In the genomic region with DNA sequence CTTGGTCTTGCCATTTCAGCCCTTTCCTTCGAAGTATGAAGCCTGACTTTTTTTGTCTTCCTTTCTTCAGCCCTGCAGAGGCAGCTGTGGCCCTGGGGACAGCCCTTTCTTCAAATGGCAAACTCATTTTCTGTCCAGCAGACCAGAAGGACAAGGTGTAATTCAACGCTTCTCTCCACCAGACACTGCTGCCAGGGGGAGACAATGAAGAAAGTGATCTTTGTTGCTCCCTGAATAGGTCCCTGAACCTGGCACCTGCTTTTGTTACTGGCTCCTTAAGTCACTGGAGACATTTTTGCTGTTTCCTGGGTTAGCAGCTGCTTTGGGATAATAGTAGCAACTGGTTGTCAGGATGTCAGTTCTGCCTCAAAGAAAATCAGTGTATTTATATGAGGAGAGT, we compare ENCODE assay signal across 18 cellular contexts. TPM values are rescaled to one million over a fixed set of nuclear protein-coding genes. Genes with fewer than 3 reads are reported as not detected.
DNase-seq lines count a peak whose midpoint lies in the region; ATAC-seq and TF ChIP-seq lines count a peak whose summit lies in the region.
"Had no signal": no experiment of that assay in that cellular context is flagged by ENCODE, and none has a peak within 500 bp of the region (broad histone marks: within the 10 kb centered on the region; RNA-seq: fewer than 3 reads in every experiment).

No MANE protein-coding gene starts in this region.

- H3K4me3 ChIP-seq in IMR-90 (ENCODE audit: insufficient read depth, low read depth, low read length) (no peak overlapping the region), ascending aorta (no peak overlapping the region), skin epidermis (no peak overlapping the region)
- H3K4me3 ChIP-seq: GM12878, prostate gland, testis had no signal

- H2BK15ac ChIP-seq in IMR-90 (ENCODE audit: low read depth, low read length) = peak overlapping the region; percentile 68

- in situ Hi-C loops in IMR-90 (cut with MboI; ENCODE audit: low sequenced_read_pairs) = no loop called here

- peaks cover 18% of the 10 kb centered on the region for H4K20me1 ChIP-seq in IMR-90 (ENCODE audit: insufficient read depth, low read length)

- TF ChIP-seq CTCF in IMR-90 (conservative IDR thresholded peaks at IDR 0.05; ENCODE audit: low read depth, low read length) (no peak), ascending aorta (IDR thresholded peaks at IDR 0.05) (no peak)

- peaks cover 4% of the 10 kb centered on the region; the same call in 1 of the 2 replicates for H3K36me3 ChIP-seq in IMR-90 (ENCODE audit: control insufficient read depth, insufficient read depth, low read length)
- no peaks in the 10 kb centered on the region for H3K36me3 ChIP-seq in ascending aorta
- H3K36me3 ChIP-seq: prostate gland had no signal

- BruUV-seq in IMR-90 (replicated peaks; lab: Mats Ljungman, UMichigan) = no TSS peak

- H3K18ac ChIP-seq in IMR-90 (ENCODE audit: low read depth, low read length) = peak overlapping the region; percentile 91

- H4K8ac ChIP-seq in IMR-90 (ENCODE audit: low read depth in 2 of 2, low read length in 2 of 2) = peak overlapping the region; percentile 53 to 79; a peak in 3 of 4 replicates

- dilution Hi-C loops in IMR-90 (cut with HindIII; ENCODE audit: low sequenced_read_pairs, unreplicated experiment) = no loop called here

- no peak for DNase-seq in IMR-90
- DNase-seq in ascending aorta (ENCODE audit: low spot score in 2 of 2) = no peak
- peak; percentile 70 for DNase-seq in islet precursor cell
- no peak for DNase-seq in NCI-H345 treated with DMSO at 0.1 percent for 48 hours (lab: John Stamatoyannopoulos, UW; ENCODE audit: unreplicated experiment)
- DNase-seq in Right ventricle myocardium inferior (ENCODE audit: missing footprints) = no peak
- no peak for DNase-seq in cerebellum (ENCODE audit: low spot score)
- DNase-seq: activated B cell treated with CpG ODN at 0.5 μM for 24 hours; activated gamma-delta T cell treated with Interleukin-2 at 50 U/mL for 16 hours; CD8-positive, alpha-beta T cell; effector CD4-positive, alpha-beta T cell; MM.1S; NCI-H345; T-cell; testis had no signal

- H2AK9ac ChIP-seq in IMR-90 (replicated peaks; ENCODE audit: low read depth, low read length, poor library complexity) = no peak overlapping the region

- peak overlapping the region; percentile 7 for H4K5ac ChIP-seq in IMR-90 (ENCODE audit: low read depth, low read length)

- 71% methylated on average over 1 of the region's 2 CpGs; no CpG with 5 or more reads in 1 of the 2 experiments for WGBS in IMR-90 (ENCODE audit: extremely low coverage in 2 of 2, insufficient read length in 1 of 2), 2 experiments

- H2AFZ ChIP-seq in IMR-90 (replicated peaks; ENCODE audit: low read length, poor library complexity) = no peak overlapping the region

- POLR2A ChIA-PET in IMR-90 (lab: Charles Lee; ENCODE audit: unreplicated experiment) = no interaction called here

- H3K9ac ChIP-seq in IMR-90 (ENCODE audit: low read depth, low read length) = 0 out of 2 replicates have a peak overlapping the region, but pooled peaks have one; percentile 13

- H4K91ac ChIP-seq in IMR-90 (ENCODE audit: insufficient read depth, low read depth, low read length) = peak overlapping the region; percentile 67

- H3K79me1 ChIP-seq in IMR-90 (ENCODE audit: low read depth in 1 of 2, low read length in 2 of 2) = peaks cover 36 to 78% of the 10 kb centered on the region in 2 experiments

- no peak overlapping the region for H3K4me2 ChIP-seq in IMR-90 (ENCODE audit: low read depth, low read length)

- H2BK5ac ChIP-seq in IMR-90 (ENCODE audit: low read depth, low read length, poor library complexity, severe bottlenecking) = peak overlapping the region; percentile 89

- ATAC-seq in IMR-90 (ENCODE audit: low read depth) (no peak), Right ventricle myocardium inferior (no peak), HG02610 (IDR thresholded peaks at IDR 0.05; ENCODE audit: unreplicated experiment) (no peak)
- ATAC-seq: CD8-positive, alpha-beta T cell; GM12878; T-cell had no signal

- H3K27me3 ChIP-seq in IMR-90 (ENCODE audit: control insufficient read depth, insufficient read depth, low read length) (no peaks in the 10 kb centered on the region), ascending aorta (no peaks in the 10 kb centered on the region)
- H3K27me3 ChIP-seq: testis had no signal

- TF ChIP-seq RAD21 in IMR-90 (IDR thresholded peaks at IDR 0.05; ENCODE audit: low read length) = no peak

- intact Hi-C loops in IMR-90 (cut with micrococcal nuclease) (no loop called here), ascending aorta (cut with DNase I) (loop anchor here (2.0 kb wide), 1 partner anchor 27 kb away; no protein-coding TSS in a partner anchor), Right ventricle myocardium inferior (cut with DNase I) (loop anchor here (5.0 kb wide), 1 partner anchor 34 kb away; no protein-coding TSS in a partner anchor)

- H2BK20ac ChIP-seq in IMR-90 (ENCODE audit: low read depth, low read length) = peak overlapping the region; percentile 90

- H3K27ac ChIP-seq in IMR-90 (ENCODE audit: insufficient read depth, low read length) = peak overlapping the region; percentile 48
- H3K27ac ChIP-seq in ascending aorta = peak overlapping the region; percentile 57 to 60
- peak overlapping the region in 11 of 21 experiments; percentile 4 to 75 (median 53) for H3K27ac ChIP-seq in skin epidermis
- H3K27ac ChIP-seq: testis had no signal

- CTCF ChIA-PET in IMR-90 (lab: Yijun Ruan, JAX) = interaction anchor here (2.1 kb wide), 1 partner anchor 38 kb away, joined by 6 read pairs; no protein-coding TSS in a partner anchor

- H3K56ac ChIP-seq in IMR-90 (ENCODE audit: extremely low read depth, insufficient read depth, low read length) = no peak overlapping the region

- H2AK5ac ChIP-seq in IMR-90 (ENCODE audit: low read depth, low read length) = peak overlapping the region; percentile 85

- no peaks in the 10 kb centered on the region for H3K9me3 ChIP-seq in IMR-90 (ENCODE audit: control insufficient read depth, insufficient read depth, low read length)
- no peaks in the 10 kb centered on the region for H3K9me3 ChIP-seq in ascending aorta
- H3K9me3 ChIP-seq: prostate gland, testis had no signal

- H3K4me1 ChIP-seq in IMR-90 (ENCODE audit: control insufficient read depth, insufficient read depth, low read length) (peaks cover 40% of the 10 kb centered on the region), ascending aorta (peaks cover 20 to 53% of the 10 kb centered on the region in 2 donors)

- TF ChIP-seq POLR2A in IMR-90 (IDR thresholded peaks at IDR 0.05; ENCODE audit: low read depth, low read length) = no peak

- H2BK120ac ChIP-seq in IMR-90 (ENCODE audit: low read depth, low read length) = peak overlapping the region; percentile 88

- H3K23ac ChIP-seq in IMR-90 (ENCODE audit: low read depth, low read length) = peak overlapping the region; percentile 96

- H3K9me1 ChIP-seq in IMR-90 (ENCODE audit: insufficient read depth, low read length) = peaks cover 38% of the 10 kb centered on the region

- H3K14ac ChIP-seq in IMR-90 (replicated peaks; ENCODE audit: low read depth, low read length) = peak overlapping the region; percentile 78

- H3K4ac ChIP-seq in IMR-90 (ENCODE audit: low read depth, low read length) = peak overlapping the region; percentile 95

TF ChIP-seq in IMR-90, 13 proteins besides CTCF, POLR2A, EP300 and RAD21:
- no peak for TF ChIP-seq MAZ (IDR thresholded peaks at IDR 0.05; ENCODE audit: borderline replicate concordance, low read depth, low read length)
- TF ChIP-seq, protein P1, sequence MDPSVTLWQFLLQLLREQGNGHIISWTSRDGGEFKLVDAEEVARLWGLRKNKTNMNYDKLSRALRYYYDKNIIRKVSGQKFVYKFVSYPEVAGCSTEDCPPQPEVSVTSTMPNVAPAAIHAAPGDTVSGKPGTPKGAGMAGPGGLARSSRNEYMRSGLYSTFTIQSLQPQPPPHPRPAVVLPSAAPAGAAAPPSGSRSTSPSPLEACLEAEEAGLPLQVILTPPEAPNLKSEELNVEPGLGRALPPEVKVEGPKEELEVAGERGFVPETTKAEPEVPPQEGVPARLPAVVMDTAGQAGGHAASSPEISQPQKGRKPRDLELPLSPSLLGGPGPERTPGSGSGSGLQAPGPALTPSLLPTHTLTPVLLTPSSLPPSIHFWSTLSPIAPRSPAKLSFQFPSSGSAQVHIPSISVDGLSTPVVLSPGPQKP (IDR thresholded peaks at IDR 0.05; ENCODE audit: borderline replicate concordance, low read depth, low read length) = no peak
- TF ChIP-seq, protein P2, sequence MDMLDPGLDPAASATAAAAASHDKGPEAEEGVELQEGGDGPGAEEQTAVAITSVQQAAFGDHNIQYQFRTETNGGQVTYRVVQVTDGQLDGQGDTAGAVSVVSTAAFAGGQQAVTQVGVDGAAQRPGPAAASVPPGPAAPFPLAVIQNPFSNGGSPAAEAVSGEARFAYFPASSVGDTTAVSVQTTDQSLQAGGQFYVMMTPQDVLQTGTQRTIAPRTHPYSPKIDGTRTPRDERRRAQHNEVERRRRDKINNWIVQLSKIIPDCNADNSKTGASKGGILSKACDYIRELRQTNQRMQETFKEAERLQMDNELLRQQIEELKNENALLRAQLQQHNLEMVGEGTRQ (IDR thresholded peaks at IDR 0.05; ENCODE audit: low read depth, low read length) = no peak
- no peak for TF ChIP-seq CHD1 (IDR thresholded peaks at IDR 0.05; ENCODE audit: low read depth, low read length)

RNA-seq across cellular contexts. Expression of a gene that starts 50.8 kb away (rescaled TPM):
- total RNA-seq in IMR-90 (2012; rRNA removed) = 368 and 369 TPM in 2 replicates
- polyA plus RNA-seq in IMR-90 (2012; rRNA removed) = 56.3 and 67.6 TPM in 2 replicates
- 24.9 and 28.6 TPM in 2 replicates for polyA plus RNA-seq in IMR-90 (2012; cell fraction: cytosol; rRNA removed)
- 141 and 243 TPM in 2 replicates for polyA plus RNA-seq in IMR-90 (2012; cell fraction: nucleus; rRNA removed; ENCODE audit: low replicate concordance)
- 279 TPM for total RNA-seq in ascending aorta
- total RNA-seq in Right ventricle myocardium inferior = 217 TPM
- total RNA-seq in cerebellum = 417 TPM
